Comparison of ENCODE assay signal across 25 cellular contexts in the genomic region with DNA sequence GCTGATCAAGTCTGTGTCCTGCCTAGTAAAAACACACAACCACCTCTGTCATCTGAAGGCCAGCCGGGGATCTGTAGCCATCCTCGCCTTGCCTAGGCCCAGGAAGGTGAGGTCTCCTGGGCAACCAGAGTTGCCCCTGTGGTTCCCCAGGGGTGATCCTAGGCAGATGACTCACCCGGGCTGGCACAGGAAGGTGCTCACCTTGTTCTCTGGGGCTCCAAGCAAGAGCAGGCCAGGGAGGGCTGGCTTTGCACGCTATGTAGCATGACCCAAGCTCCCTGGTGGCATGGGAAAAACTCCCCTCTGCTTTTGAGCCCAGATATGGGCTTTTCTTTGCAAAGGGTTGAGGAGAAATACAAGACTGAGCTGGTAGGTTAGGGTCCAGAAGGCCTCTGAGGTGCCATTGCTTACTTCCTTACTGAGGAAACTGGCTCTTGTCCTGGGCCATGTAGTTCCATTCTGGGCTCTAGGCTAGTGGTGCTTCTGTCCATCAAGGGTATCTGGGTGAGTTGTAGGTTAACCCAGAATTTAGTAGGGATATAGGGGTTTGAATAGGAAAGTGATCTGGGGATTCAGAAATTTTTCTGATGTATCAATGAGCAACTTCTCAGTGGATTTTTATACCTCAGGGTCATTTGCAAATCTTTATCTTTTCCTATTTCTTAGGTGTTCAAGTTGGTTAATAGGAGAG.
DNase-seq lines count a peak whose midpoint lies in the region; ATAC-seq, FAIRE-seq and TF ChIP-seq lines count a peak whose summit lies in the region.
"Had no signal": no experiment of that assay in that cellular context is flagged by ENCODE, and none has a peak within 500 bp of the region (broad histone marks: within the 10 kb centered on the region; RNA-seq: fewer than 3 reads in every experiment).

No MANE protein-coding gene starts in this region.

- H3K27ac ChIP-seq in SK-N-SH (ENCODE audit: low read depth in 2 of 2, low read length in 1 of 2), result no peak overlapping the region
- no peak overlapping the region for H3K27ac ChIP-seq in HCT116 (ENCODE audit: low read depth, low read length)
- H3K27ac ChIP-seq in K562 (ENCODE audit: extremely low read depth, low read depth, low read length), result no peak overlapping the region
- H3K27ac ChIP-seq in neural cell (ENCODE audit: low read length), result no peak overlapping the region
- no peak overlapping the region for H3K27ac ChIP-seq in MM.1S (ENCODE audit: low read length)
- H3K27ac ChIP-seq: cardiac muscle cell, upper lobe of right lung had no signal

- H3K9ac ChIP-seq in SK-N-SH, result no peak overlapping the region
- no peak overlapping the region for H3K9ac ChIP-seq in HCT116 (ENCODE audit: low read length)
- H3K9ac ChIP-seq in K562 (ENCODE audit: insufficient read depth in 1 of 2, low read depth in 2 of 2, low read length in 2 of 2), result no peak overlapping the region
- H3K9ac ChIP-seq in neural cell (ENCODE audit: low read length), result no peak overlapping the region
- H3K9ac ChIP-seq in MM.1S (ENCODE audit: low read length), result no peak overlapping the region

- DNase-seq in SK-N-SH (no peak), HCT116 (ENCODE audit: low read depth, low spot score) (no peak), K562 (ENCODE audit: extremely low read depth in 1 of 4, low spot score in 3 of 4) (no peak), MM.1S (no peak), SK-N-DZ (ENCODE audit: low spot score) (no peak), NCI-H748 (lab: John Stamatoyannopoulos, UW; ENCODE audit: unreplicated experiment) (no peak)
- DNase-seq: 8988T; activated CD4-positive, alpha-beta T cell treated with anti-CD3 and anti-CD28 coated beads for 1 hour; C1 segment of cervical spinal cord; DMS153; effector CD8-positive, alpha-beta T cell; H7; mesendoderm; NCI-H187; NCI-H446; SIG-M5; stimulated activated CD4-positive, alpha-beta T cell treated with anti-CD3 and anti-CD28 coated beads, Interleukin-12 subunit alpha, Interleukin-12 subunit beta, amount 100 ng/mL, for 4 hours; stimulated activated naive CD4-positive, alpha-beta T cell treated with Interleukin-2 at 50 U/mL for 16 hours; upper lobe of right lung had no signal

- intact Hi-C loops in HCT116 (cut with micrococcal nuclease) (loop anchor here (5.0 kb wide), 1 partner anchor 161 kb away; no protein-coding TSS in a partner anchor), K562 (cut with micrococcal nuclease) (no loop called here)

- H3K9me3 ChIP-seq in SK-N-SH, result no peaks in the 10 kb centered on the region
- no peaks in the 10 kb centered on the region for H3K9me3 ChIP-seq in HCT116 (ENCODE audit: control insufficient read depth in 1 of 2, insufficient read depth in 1 of 2, low read depth in 1 of 2, low read length in 2 of 2)
- no peaks in the 10 kb centered on the region for H3K9me3 ChIP-seq in K562 (replicated peaks; ENCODE audit: control insufficient read depth, insufficient read depth, low read depth, low read length)
- no peaks in the 10 kb centered on the region for H3K9me3 ChIP-seq in neural cell (ENCODE audit: low read length)
- H3K9me3 ChIP-seq in MM.1S (replicated peaks; ENCODE audit: insufficient read depth, low read length), result no peaks in the 10 kb centered on the region
- H3K9me3 ChIP-seq: upper lobe of right lung had no signal

- TF ChIP-seq CTCF in SK-N-SH (IDR thresholded peaks at IDR 0.05) (no peak), HCT116 (IDR thresholded peaks at IDR 0.05 in 2 of 3, conservative IDR thresholded peaks at IDR 0.05 in 1 of 3; ENCODE audit: borderline replicate concordance in 1 of 3, insufficient read depth in 1 of 3, low read depth in 2 of 3, low read length in 2 of 3) (no peak), K562 (IDR thresholded peaks at IDR 0.05 in 2 of 3, conservative IDR thresholded peaks at IDR 0.05 in 1 of 3; ENCODE audit: insufficient read depth in 2 of 3, low read depth in 1 of 3, low read length in 3 of 3) (no peak), neural cell (IDR thresholded peaks at IDR 0.05; ENCODE audit: poor library complexity, severe bottlenecking) (no peak), MM.1S (IDR thresholded peaks at IDR 0.05; ENCODE audit: low read length) (no peak)

- peaks cover 16 to 49% of the 10 kb centered on the region in 2 experiments for H3K36me3 ChIP-seq in SK-N-SH (replicated peaks in 1 of 2; ENCODE audit: control insufficient read depth in 1 of 2, insufficient read depth in 2 of 2, low read length in 1 of 2)
- H3K36me3 ChIP-seq in HCT116 (ENCODE audit: control insufficient read depth in 1 of 2, insufficient read depth in 2 of 2, low read length in 2 of 2), result peaks cover 4 to 12% of the 10 kb centered on the region in 2 experiments; a peak in 2 of 4 replicates
- H3K36me3 ChIP-seq in K562 (ENCODE audit: control insufficient read depth, insufficient read depth, low read length), result peaks cover 20% of the 10 kb centered on the region; the same call in 2 of the 3 replicates
- H3K36me3 ChIP-seq in neural cell (ENCODE audit: insufficient read depth, low read length), result peaks cover 6% of the 10 kb centered on the region
- no peaks in the 10 kb centered on the region for H3K36me3 ChIP-seq in MM.1S (replicated peaks; ENCODE audit: insufficient read depth, low read length)

- H2AFZ ChIP-seq in SK-N-SH (ENCODE audit: low read depth), result no peak overlapping the region
- no peak overlapping the region for H2AFZ ChIP-seq in HCT116 (ENCODE audit: low read depth, low read length, poor library complexity, severe bottlenecking)
- H2AFZ ChIP-seq in K562 (ENCODE audit: low read depth, low read length), result no peak overlapping the region
- H2AFZ ChIP-seq in neural cell (ENCODE audit: low read depth, low read length), result no peak overlapping the region
- no peak overlapping the region for H2AFZ ChIP-seq in MM.1S (ENCODE audit: low read length)

- H3K4me3 ChIP-seq in SK-N-SH (ENCODE audit: low read depth in 2 of 2, low read length in 1 of 2), result no peak overlapping the region
- no peak overlapping the region for H3K4me3 ChIP-seq in HCT116 (replicated peaks in 1 of 2; ENCODE audit: low read depth in 1 of 2, low read length in 2 of 2)
- H3K4me3 ChIP-seq in K562, result no peak overlapping the region
- no peak overlapping the region for H3K4me3 ChIP-seq in neural cell (ENCODE audit: low read length)
- no peak overlapping the region for H3K4me3 ChIP-seq in MM.1S (ENCODE audit: low read length)
- H3K4me3 ChIP-seq: cardiac muscle cell, upper lobe of right lung had no signal

- no peaks in the 10 kb centered on the region for H4K20me1 ChIP-seq in SK-N-SH (ENCODE audit: insufficient read depth)
- no peaks in the 10 kb centered on the region for H4K20me1 ChIP-seq in HCT116 (ENCODE audit: insufficient read depth)
- H4K20me1 ChIP-seq in K562 (replicated peaks; ENCODE audit: control insufficient read depth, insufficient read depth, low read length), result no peaks in the 10 kb centered on the region
- H4K20me1 ChIP-seq in neural cell (ENCODE audit: insufficient read depth), result no peaks in the 10 kb centered on the region
- H4K20me1 ChIP-seq in MM.1S (ENCODE audit: insufficient read depth, low read length), result no peaks in the 10 kb centered on the region

- H3K79me2 ChIP-seq in SK-N-SH (ENCODE audit: insufficient read depth) (no peaks in the 10 kb centered on the region), HCT116 (ENCODE audit: insufficient read depth, low read length) (no peaks in the 10 kb centered on the region), K562 (ENCODE audit: control insufficient read depth, insufficient read depth, low read length) (no peaks in the 10 kb centered on the region), neural cell (replicated peaks; ENCODE audit: insufficient read depth, low read length) (no peaks in the 10 kb centered on the region), MM.1S (ENCODE audit: low read length) (no peaks in the 10 kb centered on the region)

- CTCF ChIA-PET in SK-N-SH (lab: Yijun Ruan, JAX), result interaction anchor here (0.8 to 1.6 kb wide), 3 partner anchors 12 to 164 kb away, joined by 3 to 7 read pairs (median 4); no protein-coding TSS in a partner anchor
- CTCF ChIA-PET in HCT116 (lab: Charles Lee), result interaction anchor here (1.6 kb wide), 1 partner anchor 163 kb away, joined by 8 read pairs; no protein-coding TSS in a partner anchor
- CTCF ChIA-PET in K562 (lab: Yijun Ruan, JAX; ENCODE audit: low intra/inter-chr PET ratio), result no interaction called here

- WGBS in SK-N-SH (ENCODE audit: low lambda C conversion rate), result 100% methylated on average over 1 of the region's 4 CpGs
- 72% methylated on average over 4 of the region's 4 CpGs for WGBS in K562 (ENCODE audit: insufficient coverage, low coverage, missing lambda C conversion rate)

- H3F3A ChIP-seq in SK-N-SH (replicated peaks; ENCODE audit: insufficient read depth), result no peaks in the 10 kb centered on the region
- no peaks in the 10 kb centered on the region for H3F3A ChIP-seq in neural cell (ENCODE audit: insufficient read depth, low read length, poor library complexity, severe bottlenecking)
- H3F3A ChIP-seq in MM.1S (ENCODE audit: insufficient read depth, low read length), result no peaks in the 10 kb centered on the region

- no peaks in the 10 kb centered on the region for H3K27me3 ChIP-seq in SK-N-SH (ENCODE audit: insufficient read depth)
- H3K27me3 ChIP-seq in HCT116 (ENCODE audit: insufficient read depth, low read length), result no peaks in the 10 kb centered on the region
- no peaks in the 10 kb centered on the region for H3K27me3 ChIP-seq in K562 (ENCODE audit: control insufficient read depth in 2 of 2, insufficient read depth in 2 of 2, low read length in 2 of 2)
- no peaks in the 10 kb centered on the region for H3K27me3 ChIP-seq in neural cell (ENCODE audit: insufficient read depth, low read depth, low read length)
- no peaks in the 10 kb centered on the region for H3K27me3 ChIP-seq in MM.1S (replicated peaks; ENCODE audit: insufficient read depth, low read length)
- H3K27me3 ChIP-seq: cardiac muscle cell, upper lobe of right lung had no signal

- TF ChIP-seq RAD21 in SK-N-SH (IDR thresholded peaks at IDR 0.05; ENCODE audit: low read length) (no peak), HCT116 (IDR thresholded peaks at IDR 0.05; ENCODE audit: low read depth) (no peak), K562 (CRISPR knock-in tag; conservative IDR thresholded peaks at IDR 0.05 in 1 of 2, IDR thresholded peaks at IDR 0.05 in 1 of 2) (no peak), neural cell (conservative IDR thresholded peaks at IDR 0.05) (no peak)

- H3K4me2 ChIP-seq in SK-N-SH (no peak overlapping the region), HCT116 (ENCODE audit: low read length) (no peak overlapping the region), K562 (ENCODE audit: insufficient read depth, low read length) (no peak overlapping the region), neural cell (ENCODE audit: low read length) (no peak overlapping the region), MM.1S (ENCODE audit: low read depth, low read length) (no peak overlapping the region)

- TF ChIP-seq EP300 in SK-N-SH (IDR thresholded peaks at IDR 0.05; ENCODE audit: borderline replicate concordance in 1 of 2, low read depth in 1 of 2, low read length in 1 of 2), result no peak
- TF ChIP-seq EP300 in K562 (IDR thresholded peaks at IDR 0.05; ENCODE audit: low read length), result no peak
- no peak for TF ChIP-seq EP300 in neural cell (conservative IDR thresholded peaks at IDR 0.05; ENCODE audit: poor library complexity, severe bottlenecking)

- RAD21 ChIA-PET in HCT116 (lab: Charles Lee; ENCODE audit: low non-redundant PET in 1 of 2, low total read pairs in 2 of 2, uncharacterized antibody in 2 of 2, unreplicated experiment in 2 of 2), result no interaction called here

- FAIRE-seq in K562 (lab: Jason Lieb, UNC), result no peak
- FAIRE-seq: GM18507, GM19239, islet of Langerhans had no signal

- H3K4me1 ChIP-seq in SK-N-SH (ENCODE audit: control insufficient read depth in 1 of 2, insufficient read depth in 2 of 2, low read depth in 1 of 2, low read length in 1 of 2), result no peaks in the 10 kb centered on the region
- peaks cover 0 to 5% of the 10 kb centered on the region in 2 experiments; a peak in 1 of 4 replicates for H3K4me1 ChIP-seq in HCT116 (ENCODE audit: control insufficient read depth in 1 of 2, insufficient read depth in 2 of 2, low read length in 2 of 2)
- H3K4me1 ChIP-seq in K562 (replicated peaks in 1 of 2; ENCODE audit: control insufficient read depth in 2 of 2, insufficient read depth in 2 of 2, low read length in 2 of 2), result no peaks in the 10 kb centered on the region; a peak in 1 of 5 replicates
- H3K4me1 ChIP-seq in MM.1S (ENCODE audit: low read length), result no peaks in the 10 kb centered on the region
- H3K4me1 ChIP-seq: upper lobe of right lung had no signal

- H3K9me2 ChIP-seq in SK-N-SH (no peaks in the 10 kb centered on the region), HCT116 (ENCODE audit: insufficient read depth) (no peaks in the 10 kb centered on the region), neural cell (ENCODE audit: insufficient read depth, low read length) (no peaks in the 10 kb centered on the region), MM.1S (replicated peaks; ENCODE audit: insufficient read depth, low read length) (no peaks in the 10 kb centered on the region)

- in situ Hi-C loops in K562 (cut with MboI), result loop anchor here (10.0 kb wide), 1 partner anchor 164 kb away; the partner anchor contains the start of gene RPEL1

- no peak for TF ChIP-seq POLR2A in HCT116 (IDR thresholded peaks at IDR 0.05; ENCODE audit: borderline replicate concordance, extremely low read depth, insufficient read depth, insufficient read length)
- TF ChIP-seq POLR2A in K562 (conservative IDR thresholded peaks at IDR 0.05), result 0 out of 2 replicates have a peak, but pooled peaks have one; percentile 16

- POLR2A ChIA-PET in SK-N-SH (lab: Yijun Ruan, JAX), result no interaction called here
- POLR2A ChIA-PET in HCT116 (lab: Charles Lee), result no interaction called here
- POLR2A ChIA-PET in K562 (lab: Yijun Ruan, JAX), result interaction anchor here (0.8 to 1.0 kb wide), 2 partner anchors 10 to 11 kb away, joined by 3 read pairs; no protein-coding TSS in a partner anchor

- BruUV-seq in HCT116 (replicated peaks; lab: Mats Ljungman, UMichigan) (no TSS peak), K562 (replicated peaks; lab: Mats Ljungman, UMichigan) (no TSS peak)

- ATAC-seq in SK-N-SH treated with all-trans-retinoic acid at 6 μM for 48 hours (peak; percentile 9; the same call in 1 of the 3 replicates), HCT116 (peak; percentile 44), K562 (no peak)
- ATAC-seq: upper lobe of right lung had no signal

- H3K9me1 ChIP-seq in K562 (ENCODE audit: control insufficient read depth, insufficient read depth, low read length), result no peaks in the 10 kb centered on the region
